Comparison of ENCODE assay signal across 12 cellular contexts in genomic region chr18:74378179-74378682, GRCh38.
DNase-seq lines count a peak whose midpoint lies in the region; ATAC-seq and TF ChIP-seq lines count a peak whose summit lies in the region.
"Had no signal": no experiment of that assay in that cellular context is flagged by ENCODE, and none has a peak within 500 bp of the region (broad histone marks: within the 10 kb centered on the region; RNA-seq: fewer than 3 reads in every experiment).

No MANE protein-coding gene starts in this region.

- no peaks in the 10 kb centered on the region for H3K9me3 ChIP-seq in ascending aorta

- H3K27ac Mint-ChIP-seq in stimulated activated effector memory CD8-positive, alpha-beta T cell treated with anti-CD3 and anti-CD28 coated beads, Interleukin-12 subunit alpha, Interleukin-12 subunit beta, amount 100 ng/mL, for 72 hours, result peak overlapping the region; percentile 65

- no peaks in the 10 kb centered on the region for H3K27me3 ChIP-seq in ascending aorta

- H3K4me3 ChIP-seq in ascending aorta, result peak overlapping the region in 1 of 2 donors; percentile 20

- H3K9me3 Mint-ChIP-seq in stimulated activated effector memory CD8-positive, alpha-beta T cell treated with anti-CD3 and anti-CD28 coated beads, Interleukin-12 subunit alpha, Interleukin-12 subunit beta, amount 100 ng/mL, for 72 hours, result no peaks in the 10 kb centered on the region

- no peak for TF ChIP-seq CTCF in ascending aorta (IDR thresholded peaks at IDR 0.05)

- peaks cover 0 to 15% of the 10 kb centered on the region in 2 donors for H3K4me1 ChIP-seq in ascending aorta

- peaks cover 17% of the 10 kb centered on the region for H3K4me1 Mint-ChIP-seq in stimulated activated effector memory CD8-positive, alpha-beta T cell treated with anti-CD3 and anti-CD28 coated beads, Interleukin-12 subunit alpha, Interleukin-12 subunit beta, amount 100 ng/mL, for 72 hours

- intact Hi-C loops in ascending aorta (cut with DNase I), result no loop called here

- H3K36me3 ChIP-seq in ascending aorta, result no peaks in the 10 kb centered on the region

- peak; percentile 39 for ATAC-seq in stimulated activated effector memory CD8-positive, alpha-beta T cell treated with anti-CD3 and anti-CD28 coated beads, Interleukin-12 subunit alpha, Interleukin-12 subunit beta, amount 100 ng/mL, for 72 hours
- no peak for ATAC-seq in HG02970 (IDR thresholded peaks at IDR 0.05; ENCODE audit: low FRiP score, unreplicated experiment)

- DNase-seq in NOMO-1 (lab: John Stamatoyannopoulos, UW; ENCODE audit: unreplicated experiment in 2 of 2) (peak; percentile 37 to 80), NOMO-1 treated with dmso at 0.1 percent for 144 hours (lab: John Stamatoyannopoulos, UW; ENCODE audit: unreplicated experiment) (no peak), HT1080 (ENCODE audit: low read depth) (peak; percentile 31), ascending aorta (ENCODE audit: low spot score in 2 of 2) (peak; percentile 41 to 83), GDM1 (lab: John Stamatoyannopoulos, UW) (no peak), LoVo (ENCODE audit: low spot score) (no peak)
- DNase-seq in stimulated activated effector memory CD8-positive, alpha-beta T cell treated with anti-CD3 and anti-CD28 coated beads, Interleukin-12 subunit alpha, Interleukin-12 subunit beta, amount 100 ng/mL, for 72 hours (ENCODE audit: low spot score in 2 of 2), result no peak
- DNase-seq: activated CD4-positive, alpha-beta T cell treated with anti-CD3 and anti-CD28 coated beads for 1 hour; NCI-H2227 treated with DMSO at 0.1 percent for 48 hours; trophoblast cell had no signal

- H3K27ac ChIP-seq in ascending aorta, result peak overlapping the region; percentile 29 to 76
- H3K27ac ChIP-seq: 22Rv1 had no signal

- H3K4me3 Mint-ChIP-seq in stimulated activated effector memory CD8-positive, alpha-beta T cell treated with anti-CD3 and anti-CD28 coated beads, Interleukin-12 subunit alpha, Interleukin-12 subunit beta, amount 100 ng/mL, for 72 hours, result no peak overlapping the region

- peaks cover 5% of the 10 kb centered on the region for H3K36me3 Mint-ChIP-seq in stimulated activated effector memory CD8-positive, alpha-beta T cell treated with anti-CD3 and anti-CD28 coated beads, Interleukin-12 subunit alpha, Interleukin-12 subunit beta, amount 100 ng/mL, for 72 hours

Comparison
In these comparisons a context has a peak if more than half of its experiments do, and no peak if none do; other contexts are left out.
1. DNase-seq: peak in NOMO-1 (2 of 2), HT1080 (single experiment) and ascending aorta (2 of 2); none in NOMO-1 treated with dmso at 0.1 percent for 144 hours (single experiment), stimulated activated effector memory CD8-positive, alpha-beta T cell treated with anti-CD3 and anti-CD28 coated beads, Interleukin-12 subunit alpha, Interleukin-12 subunit beta, amount 100 ng/mL, for 72 hours (0 of 2), GDM1 (single experiment) and LoVo (single experiment).